ENCODE assay signal across 8 cellular contexts in genomic region chr13:38685974-38686571, GRCh38. TPM values are rescaled to one million over a fixed set of nuclear protein-coding genes. Genes with fewer than 3 reads are reported as not detected.
DNase-seq lines count a peak whose midpoint lies in the region; ATAC-seq, FAIRE-seq and TF ChIP-seq lines count a peak whose summit lies in the region.

No MANE protein-coding gene starts in this region.

- no peak overlapping the region for H3K23ac ChIP-seq in H1 (ENCODE audit: insufficient read length)

- peaks cover 3 to 7% of the 10 kb centered on the region in 2 experiments for H4K20me1 ChIP-seq in H1 (replicated peaks in 1 of 2; ENCODE audit: control insufficient read depth in 1 of 2, insufficient read depth in 2 of 2, low read length in 2 of 2)

- CTCF ChIA-PET in H1 (lab: Charles Lee; ENCODE audit: partially characterized antibody), result interaction anchor here (0.6 to 4.1 kb wide), 28 partner anchors 8 to 1783 kb away, joined by 3 to 61 read pairs (median 3); no protein-coding TSS in a partner anchor

- peak overlapping the region; percentile 46 to 83 (median 80) for H3K4me3 ChIP-seq in H1 (ENCODE audit: extremely low read depth in 1 of 4, insufficient read depth in 2 of 4, low read depth in 3 of 4, low read length in 4 of 4)

- no peak overlapping the region for H2AK5ac ChIP-seq in H1 (ENCODE audit: low read depth, low read length)

- no peak overlapping the region for H2BK5ac ChIP-seq in H1 (ENCODE audit: low read depth, low read length)

- H4K5ac ChIP-seq in H1 (ENCODE audit: insufficient read length, low read depth, low read length), result no peak overlapping the region

- H3K36me3 ChIP-seq in H1 (ENCODE audit: control insufficient read depth in 2 of 4, insufficient read depth in 4 of 4, low read length in 3 of 4), result peaks cover 0 to 16% (median 9%) of the 10 kb centered on the region in 4 experiments; a peak in 5 of 8 replicates

- H2BK15ac ChIP-seq in H1 (ENCODE audit: low read length), result no peak overlapping the region

- H3K9ac ChIP-seq in H1 (replicated peaks in 1 of 4; ENCODE audit: extremely low read depth in 1 of 4, low read depth in 3 of 4, low read length in 3 of 4), result peak overlapping the region in 2 of 4 experiments; percentile 9 to 51; a peak in 5 of 7 replicates

- peak; percentile 60 to 63 for TF ChIP-seq RAD21 in H1 (IDR thresholded peaks at IDR 0.05 in 1 of 2, conservative IDR thresholded peaks at IDR 0.05 in 1 of 2; ENCODE audit: low read depth in 2 of 2, low read length in 2 of 2)

- peaks cover 0 to 13% (median 10%) of the 10 kb centered on the region in 4 experiments; a peak in 6 of 7 replicates for H3K27me3 ChIP-seq in H1 (replicated peaks in 1 of 4; ENCODE audit: control insufficient read depth in 3 of 4, extremely low read depth in 1 of 4, insufficient read depth in 3 of 4, low read length in 3 of 4)

- H4K8ac ChIP-seq in H1 (ENCODE audit: extremely low read depth, insufficient read depth, low read length), result no peak overlapping the region

- DNase-seq in EL (peak; percentile 13), NCI-H345 (lab: John Stamatoyannopoulos, UW) (peak; percentile 59), H1 (ENCODE audit: low read depth in 1 of 2, low spot score in 2 of 2) (no peak), NOMO-1 (lab: John Stamatoyannopoulos, UW; ENCODE audit: unreplicated experiment in 2 of 2) (no peak), GM03348 (ENCODE audit: low spot score) (no peak)
- DNase-seq in stimulated activated CD4-positive, alpha-beta T cell treated with anti-CD3 and anti-CD28 coated beads, Interleukin-1b, Interleukin-23, amount 100 ng/mL, for 48 hours, result no peak

- peak overlapping the region; percentile 95 to 97 for H3K4me2 ChIP-seq in H1 (ENCODE audit: insufficient read depth in 1 of 2, low read depth in 2 of 2, low read length in 2 of 2)

- ATAC-seq in GM19467 (IDR thresholded peaks at IDR 0.05; ENCODE audit: unreplicated experiment), result no peak

- peaks cover 5% of the 10 kb centered on the region for H3K9me3 Mint-ChIP-seq in nephron

- FAIRE-seq in H1 (lab: Jason Lieb, UNC), result peak; percentile 80

- peak overlapping the region; percentile 87 to 98 (median 93) for H3K4me3 Mint-ChIP-seq in nephron

- no peak overlapping the region for H3K56ac ChIP-seq in H1 (replicated peaks; ENCODE audit: insufficient read length, low read depth, low read length)

- H3K4ac ChIP-seq in H1 (replicated peaks; ENCODE audit: insufficient read length, low read depth, low read length), result no peak overlapping the region

- peak overlapping the region; percentile 26 to 84 (median 38) for H3K27ac Mint-ChIP-seq in nephron

- H2BK20ac ChIP-seq in H1 (ENCODE audit: low read length), result no peak overlapping the region

- peak overlapping the region; percentile 8; the same call in 1 of the 2 replicates for H3K27ac ChIP-seq in H1 (ENCODE audit: low read depth, low read length)

- no peak overlapping the region for H2BK120ac ChIP-seq in H1 (replicated peaks; ENCODE audit: low read depth, low read length)

- peaks cover 15% of the 10 kb centered on the region for H3K23me2 ChIP-seq in H1 (ENCODE audit: low read depth, low read length)

- H2BK12ac ChIP-seq in H1 (ENCODE audit: low read depth, low read length), result no peak overlapping the region

- H3K79me1 ChIP-seq in H1 (ENCODE audit: low read depth, low read length), result no peaks in the 10 kb centered on the region; the same call in 1 of the 2 replicates

- H3K18ac ChIP-seq in H1 (ENCODE audit: extremely low read depth, low read length), result no peak overlapping the region

- H3K14ac ChIP-seq in H1 (ENCODE audit: insufficient read length), result no peak overlapping the region

- peak overlapping the region; percentile 79 for H2AFZ ChIP-seq in H1 (ENCODE audit: low read length)

- H3K4me1 Mint-ChIP-seq in nephron, result peaks cover 15% of the 10 kb centered on the region

- 2% methylated on average over 14 of the region's 14 CpGs; no CpG with 5 or more reads in 1 of the 2 experiments for WGBS in H1 (ENCODE audit: extremely low coverage in 1 of 2, insufficient coverage in 1 of 2, insufficient read length in 1 of 2, insufficient replicate concordance in 2 of 2, low coverage in 1 of 2, low lambda C conversion rate in 2 of 2, missing lambda C conversion rate in 1 of 2), 2 experiments

- TF ChIP-seq EP300 in H1 (IDR thresholded peaks at IDR 0.05; ENCODE audit: borderline replicate concordance in 1 of 2, low read depth in 2 of 2, low read length in 2 of 2), result no peak

- H3K36me3 Mint-ChIP-seq in nephron (ENCODE audit: low read depth), result peaks cover 20% of the 10 kb centered on the region

- H4K91ac ChIP-seq in H1 (replicated peaks; ENCODE audit: insufficient read length, low read length), result no peak overlapping the region

- no peak for TF ChIP-seq POLR2A in H1 (IDR thresholded peaks at IDR 0.05; ENCODE audit: control extremely low read depth in 1 of 2, low read depth in 2 of 2, low read length in 2 of 2)

- peaks cover 0 to 13% (median 5%) of the 10 kb centered on the region in 4 experiments; a peak in 6 of 7 replicates for H3K4me1 ChIP-seq in H1 (replicated peaks in 1 of 4; ENCODE audit: control insufficient read depth in 3 of 4, insufficient read depth in 4 of 4, low read length in 3 of 4)

- H3K79me2 ChIP-seq in H1 (ENCODE audit: control insufficient read depth in 1 of 2, insufficient read depth in 2 of 2, low read length in 2 of 2), result peaks cover 0 to 9% of the 10 kb centered on the region in 2 experiments; a peak in 1 of 4 replicates

- TF ChIP-seq CTCF in H1 (IDR thresholded peaks at IDR 0.05; ENCODE audit: control extremely low read depth in 1 of 3, insufficient read depth in 1 of 3, low read depth in 1 of 3, low read length in 3 of 3), result peak in 2 of 3 experiments; percentile 30 to 35; a peak in 2 of 4 replicates
- TF ChIP-seq CTCF in nephron (IDR thresholded peaks at IDR 0.05; ENCODE audit: unreplicated experiment in 3 of 3), result peak; percentile 51 to 60 (median 53)

- H3K9me3 ChIP-seq in H1 (ENCODE audit: insufficient read depth in 2 of 2, low read depth in 1 of 2, low read length in 1 of 2), result peaks cover 0 to 3% of the 10 kb centered on the region in 2 experiments; a peak in 2 of 4 replicates

- POLR2A ChIA-PET in H1 (lab: Charles Lee; ENCODE audit: partially characterized antibody), result interaction anchor here (0.5 to 3.6 kb wide), 12 partner anchors 8 to 1952 kb away, joined by 3 to 19 read pairs (median 3); no protein-coding TSS in a partner anchor

- peaks cover 11% of the 10 kb centered on the region for H3K27me3 Mint-ChIP-seq in nephron (ENCODE audit: low read depth)

TF ChIP-seq in H1, 55 proteins besides CTCF, POLR2A, EP300 and RAD21:
- no peak for TF ChIP-seq JUN (IDR thresholded peaks at IDR 0.05; ENCODE audit: low read depth, low read length)
- no peak for TF ChIP-seq ATF2 (IDR thresholded peaks at IDR 0.05; ENCODE audit: low read length)
- peak in 1 of 2 experiments; percentile 14; a peak in 1 of 4 replicates for TF ChIP-seq SIN3A (conservative IDR thresholded peaks at IDR 0.05 in 1 of 2, IDR thresholded peaks at IDR 0.05 in 1 of 2; ENCODE audit: low read depth in 1 of 2, low read length in 2 of 2)
- TF ChIP-seq KDM1A (IDR thresholded peaks at IDR 0.05; ENCODE audit: borderline replicate concordance, low read length), result no peak
- no peak for TF ChIP-seq SP2 (IDR thresholded peaks at IDR 0.05; ENCODE audit: low read length)
- no peak for TF ChIP-seq POU5F1 (IDR thresholded peaks at IDR 0.05; ENCODE audit: low read depth, low read length)
- TF ChIP-seq TEAD4 (IDR thresholded peaks at IDR 0.05; ENCODE audit: low read depth, low read length), result no peak
- no peak for TF ChIP-seq ZNF274 (IDR thresholded peaks at IDR 0.05; ENCODE audit: borderline replicate concordance, extremely low read depth, low read length)
- no peak for TF ChIP-seq BCL11A (IDR thresholded peaks at IDR 0.05; ENCODE audit: low read depth in 2 of 2, low read length in 2 of 2)
- TF ChIP-seq FOSL1 (IDR thresholded peaks at IDR 0.05; ENCODE audit: insufficient read depth, low read depth, low read length), result no peak
- no peak for TF ChIP-seq EGR1 (IDR thresholded peaks at IDR 0.05; ENCODE audit: borderline replicate concordance, low read depth, low read length)
- TF ChIP-seq RFX5 (IDR thresholded peaks at IDR 0.05; ENCODE audit: borderline replicate concordance, low read depth, low read length), result no peak
- TF ChIP-seq TAF1 (IDR thresholded peaks at IDR 0.05; ENCODE audit: low read depth, low read length), result no peak
- TF ChIP-seq MAX (IDR thresholded peaks at IDR 0.05), result 0 out of 2 replicates have a peak, but pooled peaks have one; percentile 8
- no peak for TF ChIP-seq CEBPB (IDR thresholded peaks at IDR 0.05; ENCODE audit: low read depth, low read length)
- 0 out of 2 replicates have a peak, but pooled peaks have one; percentile 39 for TF ChIP-seq SP1 (IDR thresholded peaks at IDR 0.05; ENCODE audit: low read depth, low read length)
- no peak for TF ChIP-seq CTBP2 (IDR thresholded peaks at IDR 0.05; ENCODE audit: borderline replicate concordance, insufficient read depth, insufficient read length, low read length)
- no peak for TF ChIP-seq CHD2 (IDR thresholded peaks at IDR 0.05; ENCODE audit: low read length)

RNA-seq across cellular contexts. Expression of gene FREM2, which starts 0.8 kb away (rescaled TPM):
- 22.2 and 22.8 TPM in 2 replicates for total RNA-seq in H1 (2021; fragmentation: NEBNext Ultra II Directional; extraction: Animal tissue kit (Norgen Biotek cat#: 25700))
- 10.8 and 11.6 TPM in 2 replicates for polyA plus RNA-seq in H1 (2011; rRNA removed)
- 14.1 TPM for polyA plus RNA-seq in H1 (2011; cell fraction: cytosol; rRNA removed)
- polyA plus RNA-seq in H1 (2011; cell fraction: nucleus; rRNA removed), result 28.0 TPM
- polyA plus RNA-seq in H1 (2012, experiment 1 of 2), result 10.4 to 19.4 TPM (median 13.5 TPM) in 4 replicates
- 0.87 TPM for polyA plus RNA-seq in H1 (2012, experiment 2 of 2)
- 23.3 TPM for polyA plus RNA-seq in H1 (2013, experiment 1 of 2)
- polyA plus RNA-seq in H1 (2013, experiment 2 of 2), result 14.7 TPM
- 71.1 and 139 TPM in 2 replicates for polyA minus RNA-seq in H1 (2011; rRNA and poly(A)+ RNA removed)
- 32.7 TPM for polyA minus RNA-seq in H1 (2011; cell fraction: cytosol; rRNA and poly(A)+ RNA removed)
- polyA minus RNA-seq in H1 (2011; cell fraction: nucleus; rRNA and poly(A)+ RNA removed), result 95.0 TPM

Comparison
In these comparisons a context has a peak if more than half of its experiments do, and no peak if none do; other contexts are left out.
1. DNase-seq: peak in EL (single experiment) and NCI-H345 (single experiment); none in H1 (0 of 2), NOMO-1 (0 of 2), stimulated activated CD4-positive, alpha-beta T cell treated with anti-CD3 and anti-CD28 coated beads, Interleukin-1b, Interleukin-23, amount 100 ng/mL, for 48 hours (single experiment) and GM03348 (single experiment).